8 cellular contexts compared by ENCODE assay signal in genomic region chr6:154510144-154510905, GRCh38. TPM values are rescaled to one million over a fixed set of nuclear protein-coding genes. Genes with fewer than 3 reads are reported as not detected.
DNase-seq lines count a peak whose midpoint lies in the region; ATAC-seq and TF ChIP-seq lines count a peak whose summit lies in the region.

TSS of gene CNKSR3 (minus strand) at chr6:154510685. CDS start at chr6:154510114, 571 bp downstream.

- no peaks in the 10 kb centered on the region for H3K4me1 ChIP-seq in CD8-positive, alpha-beta memory T cell (ENCODE audit: insufficient read depth, low read length)
- peaks cover 18% of the 10 kb centered on the region for H3K4me1 ChIP-seq in upper lobe of right lung

- peak within 1 kb of the TSS; percentile 7 for H3K27ac ChIP-seq in CD8-positive, alpha-beta memory T cell (ENCODE audit: low read depth, low read length)
- H3K27ac ChIP-seq in upper lobe of right lung = peak within 1 kb of the TSS; percentile 86

- H3K9me3 ChIP-seq in CD8-positive, alpha-beta memory T cell (ENCODE audit: low read length) = no peaks in the 10 kb centered on the region
- H3K9me3 ChIP-seq in upper lobe of right lung = no peaks in the 10 kb centered on the region

- intact Hi-C loops in upper lobe of right lung (cut with DNase I) = no loop called here

- H3K4me3 ChIP-seq in CD8-positive, alpha-beta memory T cell (ENCODE audit: low read length) = no peak within 1 kb of the TSS
- peak within 1 kb of the TSS; percentile 76 for H3K4me3 ChIP-seq in upper lobe of right lung

- ATAC-seq in GM19324 (IDR thresholded peaks at IDR 0.05; ENCODE audit: low FRiP score, unreplicated experiment) = peak; percentile 87
- peak; percentile 81 for ATAC-seq in HG03432 (IDR thresholded peaks at IDR 0.05; ENCODE audit: unreplicated experiment)
- ATAC-seq in upper lobe of right lung = peak; percentile 90

- CTCF ChIA-PET in CD8-positive, alpha-beta memory T cell (lab: Charles Lee) = no interaction called here
- CTCF ChIA-PET in activated naive CD4-positive, alpha-beta T cell treated with anti-CD3 and anti-CD28 coated beads, Interleukin-2, amount 10 ng/mL, durations not matched to agents 7 days and 5 days (lab: Charles Lee) = no interaction called here

- H3K4me1 Mint-ChIP-seq in CD8-positive, alpha-beta memory T cell = peaks cover 10 to 16% (median 12%) of the 10 kb centered on the region in 3 donors
- peaks cover 10% of the 10 kb centered on the region for H3K4me1 Mint-ChIP-seq in activated naive CD4-positive, alpha-beta T cell treated with anti-CD3 and anti-CD28 coated beads, Interleukin-2, amount 10 ng/mL, durations not matched to agents 7 days and 5 days
- H3K4me1 Mint-ChIP-seq in neural crest cell = peaks cover 30% of the 10 kb centered on the region

- no peaks in the 10 kb centered on the region for H3K9me3 Mint-ChIP-seq in CD8-positive, alpha-beta memory T cell
- no peaks in the 10 kb centered on the region for H3K9me3 Mint-ChIP-seq in activated naive CD4-positive, alpha-beta T cell treated with anti-CD3 and anti-CD28 coated beads, Interleukin-2, amount 10 ng/mL, durations not matched to agents 7 days and 5 days
- H3K9me3 Mint-ChIP-seq in neural crest cell = no peaks in the 10 kb centered on the region

- peak within 1 kb of the TSS; percentile 27 to 75 (median 64) for H3K4me3 Mint-ChIP-seq in CD8-positive, alpha-beta memory T cell
- peak within 1 kb of the TSS; percentile 68 for H3K4me3 Mint-ChIP-seq in activated naive CD4-positive, alpha-beta T cell treated with anti-CD3 and anti-CD28 coated beads, Interleukin-2, amount 10 ng/mL, durations not matched to agents 7 days and 5 days
- peak within 1 kb of the TSS; percentile 93 for H3K4me3 Mint-ChIP-seq in neural crest cell

- TF ChIP-seq CTCF in neural crest cell (conservative IDR thresholded peaks at IDR 0.05) (no peak), upper lobe of right lung (IDR thresholded peaks at IDR 0.05) (no peak)

- POLR2A ChIA-PET in CD8-positive, alpha-beta memory T cell (lab: Charles Lee) = no interaction called here

- no peaks in the 10 kb centered on the region for H3K27me3 ChIP-seq in CD8-positive, alpha-beta memory T cell (ENCODE audit: insufficient read depth, low read length, poor library complexity, severe bottlenecking)
- no peaks in the 10 kb centered on the region for H3K27me3 ChIP-seq in upper lobe of right lung

- no peaks in the 10 kb centered on the region for H3K36me3 ChIP-seq in CD8-positive, alpha-beta memory T cell (ENCODE audit: insufficient read depth, low read length)
- H3K36me3 ChIP-seq in upper lobe of right lung = no peaks in the 10 kb centered on the region

- no peak within 1 kb of the TSS for H3K27ac Mint-ChIP-seq in CD8-positive, alpha-beta memory T cell
- H3K27ac Mint-ChIP-seq in activated naive CD4-positive, alpha-beta T cell treated with anti-CD3 and anti-CD28 coated beads, Interleukin-2, amount 10 ng/mL, durations not matched to agents 7 days and 5 days = no peak within 1 kb of the TSS
- H3K27ac Mint-ChIP-seq in neural crest cell (ENCODE audit: unreplicated experiment) = peak within 1 kb of the TSS; percentile 92

- DNase-seq in CD8-positive, alpha-beta memory T cell = peak in 1 of 5 donors; percentile 1
- DNase-seq in NCI-H510A (lab: John Stamatoyannopoulos, UW) (peak; percentile 100), globus pallidus (ENCODE audit: low spot score) (peak; percentile 80), neural crest cell (ENCODE audit: low read depth, low spot score) (peak; percentile 88), upper lobe of right lung (peak; percentile 92)
- peak; percentile 41 for DNase-seq in activated naive CD4-positive, alpha-beta T cell treated with anti-CD3 and anti-CD28 coated beads, Interleukin-2, amount 10 ng/mL, durations not matched to agents 7 days and 5 days

- no peaks in the 10 kb centered on the region for H3K36me3 Mint-ChIP-seq in CD8-positive, alpha-beta memory T cell
- H3K36me3 Mint-ChIP-seq in activated naive CD4-positive, alpha-beta T cell treated with anti-CD3 and anti-CD28 coated beads, Interleukin-2, amount 10 ng/mL, durations not matched to agents 7 days and 5 days = no peaks in the 10 kb centered on the region
- peaks cover 2% of the 10 kb centered on the region for H3K36me3 Mint-ChIP-seq in neural crest cell (ENCODE audit: low read depth)

- H3K27me3 Mint-ChIP-seq in CD8-positive, alpha-beta memory T cell = peaks cover 36 to 68% of the 10 kb centered on the region in 2 donors
- peaks cover 56% of the 10 kb centered on the region for H3K27me3 Mint-ChIP-seq in activated naive CD4-positive, alpha-beta T cell treated with anti-CD3 and anti-CD28 coated beads, Interleukin-2, amount 10 ng/mL, durations not matched to agents 7 days and 5 days
- peaks cover 2% of the 10 kb centered on the region for H3K27me3 Mint-ChIP-seq in neural crest cell (ENCODE audit: low read depth)

RNA-seq across cellular contexts. Expression of gene CNKSR3, which starts in this region (rescaled TPM):
- under 1 TPM; 0.50 to 0.62 TPM for total RNA-seq in CD8-positive, alpha-beta memory T cell
- polyA plus RNA-seq in CD8-positive, alpha-beta memory T cell = not detected
- total RNA-seq in neural crest cell (11.7 and 11.8 TPM in 2 replicates), upper lobe of right lung (11.8 TPM)
